Comparison of ENCODE assay signal across 15 cellular contexts in the genomic region with DNA sequence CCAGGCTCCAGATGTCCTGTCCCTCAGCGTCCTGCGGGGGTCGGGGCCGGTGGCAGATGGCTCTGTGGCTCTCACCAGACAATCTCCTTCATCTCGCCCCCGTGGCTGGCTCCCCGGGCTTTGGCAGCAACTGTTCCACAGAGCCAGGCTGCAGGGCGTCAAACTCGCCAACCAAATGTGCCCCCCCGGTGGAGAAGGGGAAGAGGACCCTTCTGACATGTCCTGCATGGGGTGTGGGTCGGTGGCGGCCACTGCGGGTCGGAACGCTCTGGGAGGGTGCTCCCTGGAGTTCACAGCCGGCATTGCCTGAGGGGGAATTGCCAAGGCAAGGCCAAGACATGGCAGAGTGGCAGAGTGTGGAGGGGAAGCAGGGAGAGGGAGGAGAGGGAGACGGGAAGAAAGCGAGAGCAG. TPM values are rescaled to one million over a fixed set of nuclear protein-coding genes. Genes with fewer than 3 reads are reported as not detected.
DNase-seq lines count a peak whose midpoint lies in the region; ATAC-seq and TF ChIP-seq lines count a peak whose summit lies in the region.
"Had no signal": no experiment of that assay in that cellular context is flagged by ENCODE, and none has a peak within 500 bp of the region (broad histone marks: within the 10 kb centered on the region; RNA-seq: fewer than 3 reads in every experiment).

No MANE protein-coding gene starts in this region.

- H3K4me3 Mint-ChIP-seq in activated CD4-positive, alpha-beta T cell treated with anti-CD3 and anti-CD28 coated beads, Interleukin-2, amount 10 ng/mL, durations not matched to agents 24 days and 14 days = no peak overlapping the region
- H3K4me3 Mint-ChIP-seq in stimulated activated naive B cell treated with anti-CD40 and anti-IgM and Interleukin-4, amounts not matched to agents 10 μg/mL and 1 μg/mL and 100 μg/mL, for 72 hours = no peak overlapping the region
- H3K4me3 Mint-ChIP-seq in activated T-helper 1 cell treated with anti-CD3 and anti-CD28 coated beads, Interleukin-12 subunit alpha, Interleukin-12 subunit beta, Interleukin-2, Interleukin-4 antibody, amounts not matched to agents 30 ng/mL and 10 ng/mL and 1 ng/mL, durations not matched to agents 14 hours and 24 hours and 36 hours = no peak overlapping the region
- H3K4me3 Mint-ChIP-seq: activated CD4-positive, alpha-beta memory T cell treated with anti-CD3 and anti-CD28 coated beads, Interleukin-2, amount 10 ng/mL, durations not matched to agents 7 days and 5 days; nephron progenitor cell had no signal

- no peak overlapping the region for H3K4me3 ChIP-seq in RWPE2 (ENCODE audit: severe bottlenecking)
- H3K4me3 ChIP-seq in endocrine pancreas (ENCODE audit: control insufficient read depth, insufficient read depth, low read length) = no peak overlapping the region
- no peak overlapping the region for H3K4me3 ChIP-seq in sigmoid colon
- H3K4me3 ChIP-seq: heart left ventricle had no signal

- peaks cover 16% of the 10 kb centered on the region for H3K4me1 ChIP-seq in RWPE2 (ENCODE audit: insufficient read depth, poor library complexity, severe bottlenecking)
- no peaks in the 10 kb centered on the region for H3K4me1 ChIP-seq in endocrine pancreas (ENCODE audit: control insufficient read depth, insufficient read depth, low read length)
- H3K4me1 ChIP-seq in sigmoid colon = no peaks in the 10 kb centered on the region

- H3K36me3 ChIP-seq in RWPE2 (ENCODE audit: low read depth) (no peaks in the 10 kb centered on the region), endocrine pancreas (ENCODE audit: control insufficient read depth, insufficient read depth, low read length) (no peaks in the 10 kb centered on the region), sigmoid colon (no peaks in the 10 kb centered on the region)

- TF ChIP-seq EP300 in sigmoid colon (IDR thresholded peaks at IDR 0.05) = no peak

- WGBS in sigmoid colon, 2 donors = 75 to 90% methylated on average over 18 of the region's 18 CpGs

- H3K27ac ChIP-seq in RWPE2 (ENCODE audit: poor library complexity, severe bottlenecking) = peak overlapping the region; percentile 39
- H3K27ac ChIP-seq in sigmoid colon = no peak overlapping the region
- H3K27ac ChIP-seq: heart left ventricle had no signal

- ATAC-seq in RWPE2 (ENCODE audit: low read depth) (no peak), GM19397 (IDR thresholded peaks at IDR 0.05; ENCODE audit: unreplicated experiment) (no peak)
- ATAC-seq in stimulated activated naive B cell treated with anti-CD40 and anti-IgM and Interleukin-4, amounts not matched to agents 10 μg/mL and 1 μg/mL and 100 μg/mL, for 72 hours (replicated peaks) = no peak
- ATAC-seq: heart left ventricle had no signal

- intact Hi-C loops in activated CD4-positive, alpha-beta T cell treated with anti-CD3 and anti-CD28 coated beads, Interleukin-2, amount 10 ng/mL, durations not matched to agents 24 days and 14 days (cut with micrococcal nuclease) = loop anchor here (5.0 kb wide), 1 partner anchor 93 kb away; no protein-coding TSS in a partner anchor
- intact Hi-C loops in sigmoid colon (cut with DNase I) = loop anchor here (10.0 kb wide), 1 partner anchor 295 kb away; no protein-coding TSS in a partner anchor
- intact Hi-C loops in activated T-helper 1 cell treated with anti-CD3 and anti-CD28 coated beads, Interleukin-12 subunit alpha, Interleukin-12 subunit beta, Interleukin-2, Interleukin-4 antibody, amounts not matched to agents 30 ng/mL and 10 ng/mL and 1 ng/mL, durations not matched to agents 14 hours and 24 hours and 36 hours (cut with micrococcal nuclease) = no loop called here

- no peak for TF ChIP-seq CTCF in RWPE2 (IDR thresholded peaks at IDR 0.05; ENCODE audit: poor library complexity, severe bottlenecking)
- TF ChIP-seq CTCF in sigmoid colon (IDR thresholded peaks at IDR 0.05) = no peak

- H3K4me1 Mint-ChIP-seq in activated CD4-positive, alpha-beta T cell treated with anti-CD3 and anti-CD28 coated beads, Interleukin-2, amount 10 ng/mL, durations not matched to agents 24 days and 14 days = peaks cover 18% of the 10 kb centered on the region
- peaks cover 23 to 27% of the 10 kb centered on the region in 2 donors for H3K4me1 Mint-ChIP-seq in stimulated activated naive B cell treated with anti-CD40 and anti-IgM and Interleukin-4, amounts not matched to agents 10 μg/mL and 1 μg/mL and 100 μg/mL, for 72 hours
- peaks cover 13% of the 10 kb centered on the region for H3K4me1 Mint-ChIP-seq in activated T-helper 1 cell treated with anti-CD3 and anti-CD28 coated beads, Interleukin-12 subunit alpha, Interleukin-12 subunit beta, Interleukin-2, Interleukin-4 antibody, amounts not matched to agents 30 ng/mL and 10 ng/mL and 1 ng/mL, durations not matched to agents 14 hours and 24 hours and 36 hours (ENCODE audit: low read depth)

- H3K9me3 ChIP-seq in RWPE2 (ENCODE audit: severe bottlenecking) (no peaks in the 10 kb centered on the region), endocrine pancreas (ENCODE audit: control insufficient read depth, low read length) (no peaks in the 10 kb centered on the region), sigmoid colon (no peaks in the 10 kb centered on the region)
- H3K9me3 ChIP-seq: heart left ventricle had no signal

- no peaks in the 10 kb centered on the region for H3K9me3 Mint-ChIP-seq in activated CD4-positive, alpha-beta T cell treated with anti-CD3 and anti-CD28 coated beads, Interleukin-2, amount 10 ng/mL, durations not matched to agents 24 days and 14 days
- H3K9me3 Mint-ChIP-seq in stimulated activated naive B cell treated with anti-CD40 and anti-IgM and Interleukin-4, amounts not matched to agents 10 μg/mL and 1 μg/mL and 100 μg/mL, for 72 hours = peaks cover 0 to 4% of the 10 kb centered on the region in 2 donors
- no peaks in the 10 kb centered on the region for H3K9me3 Mint-ChIP-seq in activated T-helper 1 cell treated with anti-CD3 and anti-CD28 coated beads, Interleukin-12 subunit alpha, Interleukin-12 subunit beta, Interleukin-2, Interleukin-4 antibody, amounts not matched to agents 30 ng/mL and 10 ng/mL and 1 ng/mL, durations not matched to agents 14 hours and 24 hours and 36 hours
- H3K9me3 Mint-ChIP-seq: nephron progenitor cell had no signal

- no peak for TF ChIP-seq POLR2A in sigmoid colon (IDR thresholded peaks at IDR 0.05)

- peak overlapping the region; percentile 63 for H3K9ac ChIP-seq in endocrine pancreas (ENCODE audit: control insufficient read depth, insufficient read depth, low read length)

- no peaks in the 10 kb centered on the region for H3K27me3 ChIP-seq in RWPE2 (ENCODE audit: insufficient read depth, poor library complexity, severe bottlenecking)
- no peaks in the 10 kb centered on the region for H3K27me3 ChIP-seq in endocrine pancreas (ENCODE audit: control insufficient read depth, insufficient read depth, low read length)
- H3K27me3 ChIP-seq in sigmoid colon = no peaks in the 10 kb centered on the region
- H3K27me3 ChIP-seq: heart left ventricle had no signal

- H3K36me3 Mint-ChIP-seq in activated CD4-positive, alpha-beta T cell treated with anti-CD3 and anti-CD28 coated beads, Interleukin-2, amount 10 ng/mL, durations not matched to agents 24 days and 14 days (ENCODE audit: low read depth) = peaks cover 52% of the 10 kb centered on the region
- peaks cover 47 to 67% of the 10 kb centered on the region in 2 donors for H3K36me3 Mint-ChIP-seq in stimulated activated naive B cell treated with anti-CD40 and anti-IgM and Interleukin-4, amounts not matched to agents 10 μg/mL and 1 μg/mL and 100 μg/mL, for 72 hours
- H3K36me3 Mint-ChIP-seq in activated T-helper 1 cell treated with anti-CD3 and anti-CD28 coated beads, Interleukin-12 subunit alpha, Interleukin-12 subunit beta, Interleukin-2, Interleukin-4 antibody, amounts not matched to agents 30 ng/mL and 10 ng/mL and 1 ng/mL, durations not matched to agents 14 hours and 24 hours and 36 hours (ENCODE audit: low read depth) = peaks cover 32% of the 10 kb centered on the region

- no peak for DNase-seq in activated CD4-positive, alpha-beta T cell treated with anti-CD3 and anti-CD28 coated beads, Interleukin-2, amount 10 ng/mL, durations not matched to agents 24 days and 14 days
- no peak for DNase-seq in activated CD4-positive, alpha-beta T cell treated with anti-CD3 and anti-CD28 coated beads for 48 hours
- DNase-seq in RWPE2 (ENCODE audit: low spot score) (no peak), sigmoid colon (no peak)
- no peak for DNase-seq in stimulated activated naive B cell treated with anti-CD40 and anti-IgM and Interleukin-4, amounts not matched to agents 10 μg/mL and 1 μg/mL and 100 μg/mL, for 72 hours
- DNase-seq in activated T-helper 1 cell treated with anti-CD3 and anti-CD28 coated beads, Interleukin-12 subunit alpha, Interleukin-12 subunit beta, Interleukin-2, Interleukin-4 antibody, amounts not matched to agents 30 ng/mL and 10 ng/mL and 1 ng/mL, durations not matched to agents 14 hours and 24 hours and 36 hours (ENCODE audit: low spot score) = no peak
- DNase-seq: activated CD4-positive, alpha-beta memory T cell treated with anti-CD3 and anti-CD28 coated beads, Interleukin-2, amount 10 ng/mL, durations not matched to agents 7 days and 5 days; activated gamma-delta T cell; DMS79 treated with DMSO at 0.1 percent for 48 hours; heart left ventricle; KG1; NCI-H345; nephron progenitor cell had no signal

- peak overlapping the region; percentile 58 for H3K27ac Mint-ChIP-seq in activated CD4-positive, alpha-beta T cell treated with anti-CD3 and anti-CD28 coated beads, Interleukin-2, amount 10 ng/mL, durations not matched to agents 24 days and 14 days
- H3K27ac Mint-ChIP-seq in stimulated activated naive B cell treated with anti-CD40 and anti-IgM and Interleukin-4, amounts not matched to agents 10 μg/mL and 1 μg/mL and 100 μg/mL, for 72 hours = peak overlapping the region; percentile 81
- H3K27ac Mint-ChIP-seq in activated T-helper 1 cell treated with anti-CD3 and anti-CD28 coated beads, Interleukin-12 subunit alpha, Interleukin-12 subunit beta, Interleukin-2, Interleukin-4 antibody, amounts not matched to agents 30 ng/mL and 10 ng/mL and 1 ng/mL, durations not matched to agents 14 hours and 24 hours and 36 hours = no peak overlapping the region
- H3K27ac Mint-ChIP-seq: nephron progenitor cell had no signal

- H3K27me3 Mint-ChIP-seq in activated CD4-positive, alpha-beta T cell treated with anti-CD3 and anti-CD28 coated beads, Interleukin-2, amount 10 ng/mL, durations not matched to agents 24 days and 14 days = no peaks in the 10 kb centered on the region
- no peaks in the 10 kb centered on the region for H3K27me3 Mint-ChIP-seq in stimulated activated naive B cell treated with anti-CD40 and anti-IgM and Interleukin-4, amounts not matched to agents 10 μg/mL and 1 μg/mL and 100 μg/mL, for 72 hours
- no peaks in the 10 kb centered on the region for H3K27me3 Mint-ChIP-seq in activated T-helper 1 cell treated with anti-CD3 and anti-CD28 coated beads, Interleukin-12 subunit alpha, Interleukin-12 subunit beta, Interleukin-2, Interleukin-4 antibody, amounts not matched to agents 30 ng/mL and 10 ng/mL and 1 ng/mL, durations not matched to agents 14 hours and 24 hours and 36 hours (ENCODE audit: insufficient read depth)
- H3K27me3 Mint-ChIP-seq: activated CD4-positive, alpha-beta memory T cell treated with anti-CD3 and anti-CD28 coated beads, Interleukin-2, amount 10 ng/mL, durations not matched to agents 7 days and 5 days had no signal

RNA-seq across cellular contexts. Expression of gene BDH1, which starts 36.0 kb away (rescaled TPM):
- total RNA-seq in activated CD4-positive, alpha-beta T cell treated with anti-CD3 and anti-CD28 coated beads, Interleukin-2, amount 10 ng/mL, durations not matched to agents 24 days and 14 days = 124 and 133 TPM in 2 replicates
- 10 to 100 TPM in 1 of 4 donors, 1 to 10 TPM in 3; 2.3 to 16.8 (median 5.4) TPM for total RNA-seq in sigmoid colon
- 100 to 1,000 TPM in 2 of 3 donors, 10 to 100 TPM in 1; 81.1 to 138 (median 102) TPM for polyA plus RNA-seq in sigmoid colon
- total RNA-seq in activated T-helper 1 cell treated with anti-CD3 and anti-CD28 coated beads, Interleukin-12 subunit alpha, Interleukin-12 subunit beta, Interleukin-2, Interleukin-4 antibody, amounts not matched to agents 30 ng/mL and 10 ng/mL and 1 ng/mL, durations not matched to agents 14 hours and 24 hours and 36 hours = 120 and 126 TPM in 2 replicates
